ENCODE assay signal across 11 cellular contexts in genomic region chr12:70692681-70693288, GRCh38. TPM values are rescaled to one million over a fixed set of nuclear protein-coding genes. Genes with fewer than 3 reads are reported as not detected.
DNase-seq lines count a peak whose midpoint lies in the region; ATAC-seq and TF ChIP-seq lines count a peak whose summit lies in the region.
"Had no signal": no experiment of that assay in that cellular context is flagged by ENCODE, and none has a peak within 500 bp of the region (broad histone marks: within the 10 kb centered on the region; RNA-seq: fewer than 3 reads in every experiment).

No MANE protein-coding gene starts in this region.

- H3K4me3 ChIP-seq in AG10803 (ENCODE audit: low read length) (no peak overlapping the region), adrenal gland (no peak overlapping the region)
- H3K4me3 ChIP-seq: skin epidermis had no signal

- H3K36me3 ChIP-seq in adrenal gland (replicated peaks in 1 of 2) = no peaks in the 10 kb centered on the region

- CTCF ChIA-PET in GM10248 (lab: Yijun Ruan, JAX) = no interaction called here

- H3K27ac ChIP-seq in adrenal gland = no peak overlapping the region
- H3K27ac ChIP-seq: skin epidermis had no signal

- H3K4me1 ChIP-seq in adrenal gland (replicated peaks in 1 of 2) = no peaks in the 10 kb centered on the region

- POLR2A ChIA-PET in GM10248 (lab: Yijun Ruan, JAX) = no interaction called here

- peak; percentile 67 for TF ChIP-seq CTCF in AG10803 (conservative IDR thresholded peaks at IDR 0.05; ENCODE audit: low read length)
- peak; percentile 20 to 51 (median 41) for TF ChIP-seq CTCF in adrenal gland (IDR thresholded peaks at IDR 0.05)
- no peak for TF ChIP-seq CTCF in GM10248 (IDR thresholded peaks at IDR 0.05; ENCODE audit: control extremely low read depth, extremely low read depth, low read depth, missing control alignments)

- DNase-seq in AG10803 (ENCODE audit: low read depth) = peak; percentile 44
- no peak for DNase-seq in adrenal gland
- DNase-seq in kidney tubule cell (ENCODE audit: low spot score) = peak; percentile 32
- DNase-seq in NCI-H345 (lab: John Stamatoyannopoulos, UW) = no peak
- DNase-seq in GM10248 (ENCODE audit: extremely low spot score) = no peak
- no peak for DNase-seq in NCI-H748 treated with DMSO at 0.1 percent for 48 hours (lab: John Stamatoyannopoulos, UW)
- DNase-seq: amniotic stem cell, NCI-H2107 had no signal

- peaks cover 0 to 5% (median 0%) of the 10 kb centered on the region in 3 donors for H3K9me3 ChIP-seq in adrenal gland (replicated peaks in 1 of 3)

- no peak for TF ChIP-seq POLR2A in adrenal gland (IDR thresholded peaks at IDR 0.05)

- no peaks in the 10 kb centered on the region for H3K27me3 ChIP-seq in adrenal gland

- ATAC-seq in HG03159 (IDR thresholded peaks at IDR 0.05; ENCODE audit: unreplicated experiment) (peak; percentile 70), HG03571 (IDR thresholded peaks at IDR 0.05; ENCODE audit: unreplicated experiment) (no peak)

- intact Hi-C loops in adrenal gland (cut with DNase I) = no loop called here

RNA-seq across cellular contexts. Expression of gene PTPRB, which starts 55.6 kb away (rescaled TPM):
- 10 to 100 TPM; 19.4 to 46.3 (median 31.9) TPM for total RNA-seq in adrenal gland
- 10 to 100 TPM in 1 of 3 donors, 1 to 10 TPM in 2; 8.0 to 16.5 (median 8.5) TPM for polyA plus RNA-seq in adrenal gland

Comparison
In these comparisons a context has a peak if more than half of its experiments do, and no peak if none do; other contexts are left out.
1. DNase-seq: peak in AG10803 (single experiment) and kidney tubule cell (single experiment); none in adrenal gland (0 of 7), NCI-H345 (single experiment), GM10248 (single experiment) and NCI-H748 treated with DMSO at 0.1 percent for 48 hours (single experiment).